8 cellular contexts compared by ENCODE assay signal in genomic region chr6:88165087-88165876, GRCh38. TPM values are rescaled to one million over a fixed set of nuclear protein-coding genes. Genes with fewer than 3 reads are reported as not detected.
DNase-seq lines count a peak whose midpoint lies in the region; ATAC-seq and TF ChIP-seq lines count a peak whose summit lies in the region.

No MANE protein-coding gene starts in this region.

- peak; percentile 1 for ATAC-seq in HG02763 (IDR thresholded peaks at IDR 0.05; ENCODE audit: unreplicated experiment)
- no peak for ATAC-seq in activated T-helper 17 cell treated with anti-CD3 and anti-CD28 coated beads, Interleukin-2, amount 50 U/mL, for 72 hours (replicated peaks)
- peak in 1 of 4 donors; percentile 5 for ATAC-seq in right lobe of liver
- peak in 1 of 2 donors; percentile 5 for ATAC-seq in upper lobe of left lung (ENCODE audit: low FRiP score in 2 of 2)
- ATAC-seq in GM18498 (IDR thresholded peaks at IDR 0.05; ENCODE audit: unreplicated experiment), result no peak
- ATAC-seq in HG03045 (IDR thresholded peaks at IDR 0.05; ENCODE audit: unreplicated experiment), result no peak

- no peaks in the 10 kb centered on the region for H3K36me3 ChIP-seq in right lobe of liver
- no peaks in the 10 kb centered on the region for H3K36me3 ChIP-seq in upper lobe of left lung

- H3K9me3 ChIP-seq in right lobe of liver (no peaks in the 10 kb centered on the region), upper lobe of left lung (no peaks in the 10 kb centered on the region)

- H3K4me1 Mint-ChIP-seq in activated T-helper 17 cell treated with anti-CD3 and anti-CD28 coated beads, Interleukin-2, amount 50 U/mL, for 72 hours, result peaks cover 9% of the 10 kb centered on the region

- H3K27me3 ChIP-seq in right lobe of liver (peaks cover 0 to 35% of the 10 kb centered on the region in 2 donors), upper lobe of left lung (peaks cover 2 to 24% (median 13%) of the 10 kb centered on the region in 4 donors)

- intact Hi-C loops in right lobe of liver (cut with DNase I), result no loop called here

- no peak overlapping the region for H3K27ac ChIP-seq in right lobe of liver
- peak overlapping the region in 3 of 4 donors; percentile 19 to 80 (median 71) for H3K27ac ChIP-seq in upper lobe of left lung

- WGBS in right lobe of liver (ENCODE audit: insufficient coverage, low coverage, low lambda C conversion rate, missing lambda C conversion rate), result 9% methylated on average over 17 of the region's 20 CpGs
- WGBS in upper lobe of left lung, 2 donors, result 7 to 9% methylated on average over 19 to 20 of the region's 20 CpGs

- no peaks in the 10 kb centered on the region for H3K9me3 Mint-ChIP-seq in activated T-helper 17 cell treated with anti-CD3 and anti-CD28 coated beads, Interleukin-2, amount 50 U/mL, for 72 hours

- H3K4me1 ChIP-seq in right lobe of liver, result peaks cover 0 to 16% (median 0%) of the 10 kb centered on the region in 4 donors
- H3K4me1 ChIP-seq in upper lobe of left lung, result peaks cover 18 to 25% (median 22%) of the 10 kb centered on the region in 4 donors

- TF ChIP-seq CTCF in right lobe of liver (IDR thresholded peaks at IDR 0.05) (no peak), upper lobe of left lung (IDR thresholded peaks at IDR 0.05) (no peak)

- H3K27me3 Mint-ChIP-seq in activated T-helper 17 cell treated with anti-CD3 and anti-CD28 coated beads, Interleukin-2, amount 50 U/mL, for 72 hours, result peaks cover 62% of the 10 kb centered on the region

- no peak overlapping the region for H3K27ac Mint-ChIP-seq in activated T-helper 17 cell treated with anti-CD3 and anti-CD28 coated beads, Interleukin-2, amount 50 U/mL, for 72 hours

- no peak for TF ChIP-seq EP300 in upper lobe of left lung (IDR thresholded peaks at IDR 0.05)

- H3K4me3 ChIP-seq in right lobe of liver, result peak overlapping the region; percentile 40 to 52 (median 48)
- peak overlapping the region; percentile 43 to 62 (median 56) for H3K4me3 ChIP-seq in upper lobe of left lung

- TF ChIP-seq POLR2A in right lobe of liver (IDR thresholded peaks at IDR 0.05), result no peak
- no peak for TF ChIP-seq POLR2A in upper lobe of left lung (IDR thresholded peaks at IDR 0.05)

- no peaks in the 10 kb centered on the region for H3K36me3 Mint-ChIP-seq in activated T-helper 17 cell treated with anti-CD3 and anti-CD28 coated beads, Interleukin-2, amount 50 U/mL, for 72 hours (ENCODE audit: low read depth)

- peak; percentile 60 for DNase-seq in DMS53 (lab: John Stamatoyannopoulos, UW)
- DNase-seq in right lobe of liver, result no peak
- DNase-seq in upper lobe of left lung, result no peak
- DNase-seq in stimulated activated naive CD4-positive, alpha-beta T cell (lab: John Stamatoyannopoulos, UW), result no peak

- H3K4me3 Mint-ChIP-seq in activated T-helper 17 cell treated with anti-CD3 and anti-CD28 coated beads, Interleukin-2, amount 50 U/mL, for 72 hours, result peak overlapping the region; percentile 67

RNA-seq across cellular contexts. Expression of gene CNR1, which starts 0.9 kb away (rescaled TPM):
- total RNA-seq in activated T-helper 17 cell treated with anti-CD3 and anti-CD28 coated beads, Interleukin-2, amount 50 U/mL, for 72 hours, result under 1 TPM in 1 of 2 donors, not detected in 1; 0.24 TPM
- total RNA-seq in right lobe of liver (under 1 TPM in 3 of 6 experiments, not detected in 3; 0.05 to 0.14 (median 0.12) TPM), upper lobe of left lung (10 to 100 TPM in 3 of 6 donors, 1 to 10 TPM in 3; 7.3 to 19.0 (median 10.3) TPM)

Comparison
In these comparisons a context has a peak if more than half of its experiments do, and no peak if none do; other contexts are left out.
1. H3K27ac ChIP-seq: peak in upper lobe of left lung (3 of 4); none in right lobe of liver (0 of 3).
2. RNA of gene CNR1, which starts 0.9 kb away (total RNA-seq): 7.3 to 19.0 TPM in upper lobe of left lung; 0.24 TPM in activated T-helper 17 cell treated with anti-CD3 and anti-CD28 coated beads, Interleukin-2, amount 50 U/mL, for 72 hours and 0.05 to 0.14 TPM in right lobe of liver; every median in the first group is over 4 times any median in the second.